Comparison of ENCODE assay signal across 10 cellular contexts in the genomic region with DNA sequence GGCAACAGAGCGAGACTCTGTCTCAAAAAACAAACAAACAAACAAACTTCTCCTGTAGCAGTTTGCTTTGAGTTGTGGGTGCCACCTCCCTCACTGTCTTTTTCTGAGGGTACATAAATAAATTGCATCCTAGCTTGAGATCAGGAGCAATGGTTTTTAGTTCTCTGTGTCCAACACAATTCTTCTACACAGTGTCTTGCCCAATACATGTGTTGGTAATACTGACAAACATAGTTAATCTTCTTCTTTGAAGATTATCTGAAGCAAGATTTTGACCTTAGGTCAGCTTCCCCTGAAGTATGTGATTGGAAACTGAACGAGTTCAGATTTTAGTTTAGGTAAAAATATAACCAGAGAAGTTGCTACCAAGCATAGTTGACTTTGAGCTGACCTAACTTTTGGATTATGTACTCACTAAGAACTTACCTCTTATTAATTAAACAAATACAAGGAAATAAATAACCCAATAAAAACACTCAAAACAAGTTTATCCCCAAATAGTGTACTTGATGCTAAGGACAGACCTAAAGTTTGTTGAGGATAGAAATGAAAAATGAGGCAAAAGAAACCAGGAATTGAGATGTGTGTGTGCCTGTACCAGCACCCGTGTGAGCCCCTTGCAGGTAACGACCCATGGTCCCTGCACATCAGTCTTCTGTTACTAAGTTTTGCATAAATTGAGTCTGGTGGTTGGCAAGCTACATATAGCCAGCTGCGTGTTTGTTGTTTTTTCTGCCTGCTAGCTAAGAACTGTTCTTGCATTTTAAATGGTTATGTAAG. TPM values are rescaled to one million over a fixed set of nuclear protein-coding genes. Genes with fewer than 3 reads are reported as not detected.
A peak's percentile ranks its signal among the peaks of the same experiment; 100 is the strongest.
DNase-seq lines count a peak whose midpoint lies in the region; ATAC-seq and TF ChIP-seq lines count a peak whose summit lies in the region.
"Had no signal": no experiment of that assay in that cellular context is flagged by ENCODE, and none has a peak within 500 bp of the region (broad histone marks: within the 10 kb centered on the region; RNA-seq: fewer than 3 reads in every experiment).

No MANE protein-coding gene starts in this region.

- no peak overlapping the region for H3K9ac ChIP-seq in H9 (ENCODE audit: extremely low read depth, insufficient read length, low read length)

- H3K23ac ChIP-seq in H9 (ENCODE audit: insufficient read length, low read depth, low read length): no peak overlapping the region

- H3K56ac ChIP-seq in H9 (ENCODE audit: insufficient read length, low read depth, low read length): no peak overlapping the region

- no peaks in the 10 kb centered on the region for H4K20me1 ChIP-seq in H9 (ENCODE audit: control insufficient read depth, insufficient read depth, insufficient read length)
- peaks cover 17% of the 10 kb centered on the region; the same call in 1 of the 2 replicates for H4K20me1 ChIP-seq in PC-9 (ENCODE audit: insufficient read depth)

- H2AFZ ChIP-seq in H9 (ENCODE audit: low read length) (no peak overlapping the region), PC-9 (no peak overlapping the region)

- H3K79me2 ChIP-seq in H9 (ENCODE audit: insufficient read depth, low read length): peaks cover 9% of the 10 kb centered on the region; the same call in 1 of the 2 replicates
- H3K79me2 ChIP-seq in PC-9 (ENCODE audit: low read depth): peaks cover 91% of the 10 kb centered on the region

- CTCF ChIA-PET in PC-9 (lab: Charles Lee): no interaction called here

- H3T11ph ChIP-seq in H9 (ENCODE audit: low read length): no peak overlapping the region

- H3K14ac ChIP-seq in H9 (ENCODE audit: insufficient read depth, low read length): no peak overlapping the region

- no peak overlapping the region for H3K4ac ChIP-seq in H9 (ENCODE audit: low read depth, low read length)

- H2BK5ac ChIP-seq in H9 (ENCODE audit: insufficient read length, low read length): no peak overlapping the region

- H3K23me2 ChIP-seq in H9 (ENCODE audit: insufficient read length, low read depth, low read length, poor library complexity, severe bottlenecking): no peaks in the 10 kb centered on the region

- no peaks in the 10 kb centered on the region for H3K36me3 ChIP-seq in KOPT-K1 (ENCODE audit: insufficient read depth, low read length)
- 0 out of 2 replicates have a peak, but pooled peaks cover 4% of the 10 kb centered on the region for H3K36me3 ChIP-seq in PC-9 (ENCODE audit: low read depth)

- H3K4me2 ChIP-seq in H9 (ENCODE audit: insufficient read depth, insufficient read length, low read length) (no peak overlapping the region), PC-9 (no peak overlapping the region)

- H3K27ac Mint-ChIP-seq in progenitor cell of endocrine pancreas: peak overlapping the region; percentile 29
- peak overlapping the region in 1 of 3 experiments; percentile 5; a peak in 1 of 7 replicates for H3K27ac Mint-ChIP-seq in H9

- H4K8ac ChIP-seq in H9 (replicated peaks; ENCODE audit: insufficient read length, low read depth, low read length): no peak overlapping the region

- no peaks in the 10 kb centered on the region for H3K27me3 ChIP-seq in H9 (ENCODE audit: insufficient read depth, low read length)
- no peaks in the 10 kb centered on the region for H3K27me3 ChIP-seq in PC-9 (ENCODE audit: insufficient read depth, low read depth)

- no peak overlapping the region for H4K5ac ChIP-seq in H9 (ENCODE audit: insufficient read length, low read depth, low read length)

- H3K4me3 Mint-ChIP-seq in progenitor cell of endocrine pancreas (ENCODE audit: low read depth): no peak overlapping the region
- H3K4me3 Mint-ChIP-seq in H9: no peak overlapping the region

- peaks cover 2% of the 10 kb centered on the region for H3K36me3 Mint-ChIP-seq in progenitor cell of endocrine pancreas (ENCODE audit: insufficient read depth)
- H3K36me3 Mint-ChIP-seq in H9 (ENCODE audit: insufficient read depth in 1 of 3, low read depth in 3 of 3): no peaks in the 10 kb centered on the region

- peaks cover 4% of the 10 kb centered on the region for H3K79me1 ChIP-seq in H9 (ENCODE audit: insufficient read depth, low read depth, low read length, poor library complexity, severe bottlenecking)

- DNase-seq in progenitor cell of endocrine pancreas (ENCODE audit: low spot score, unreplicated experiment) (no peak), H9 (no peak), PC-9 (no peak), NCI-H446 (lab: John Stamatoyannopoulos, UW) (no peak), NCI-H2029 (lab: John Stamatoyannopoulos, UW) (no peak)
- DNase-seq: GDM1, NCI-H226 had no signal

- ATAC-seq in GM19324 (IDR thresholded peaks at IDR 0.05; ENCODE audit: low FRiP score, unreplicated experiment) (peak; percentile 67), HG02798 (IDR thresholded peaks at IDR 0.05; ENCODE audit: poor library complexity, unreplicated experiment) (peak; percentile 76)

- H3K9me3 Mint-ChIP-seq in progenitor cell of endocrine pancreas (ENCODE audit: low read depth) (no peaks in the 10 kb centered on the region), H9 (no peaks in the 10 kb centered on the region)

- H3K4me1 ChIP-seq in H9 (ENCODE audit: insufficient read depth, low read length) (peaks cover 3% of the 10 kb centered on the region; the same call in 1 of the 2 replicates), PC-9 (replicated peaks; ENCODE audit: insufficient read depth) (peaks cover 65% of the 10 kb centered on the region)

- no TSS peak for BruUV-seq in PC-9 (replicated peaks; lab: Mats Ljungman, UMichigan)

- peaks cover 25% of the 10 kb centered on the region for H3F3A ChIP-seq in PC-9 (ENCODE audit: insufficient read depth, low read depth)

- no peaks in the 10 kb centered on the region for H3K9me2 ChIP-seq in PC-9 (ENCODE audit: insufficient read depth)

- H3K9me3 ChIP-seq in KOPT-K1 (ENCODE audit: insufficient read depth, low read length, poor library complexity, severe bottlenecking): no peaks in the 10 kb centered on the region
- no peaks in the 10 kb centered on the region for H3K9me3 ChIP-seq in H9 (ENCODE audit: control insufficient read depth, low read depth, low read length)
- H3K9me3 ChIP-seq in PC-9 (ENCODE audit: insufficient read depth, low read depth): no peaks in the 10 kb centered on the region

- H3K4me1 Mint-ChIP-seq in progenitor cell of endocrine pancreas (ENCODE audit: low read depth): peaks cover 75% of the 10 kb centered on the region
- peaks cover 18 to 29% of the 10 kb centered on the region in 2 experiments for H3K4me1 Mint-ChIP-seq in H9

- intact Hi-C loops in PC-9 (cut with micrococcal nuclease; ENCODE audit: unreplicated experiment): loop anchor here (5.0 kb wide), 1 partner anchor 153 kb away; a partner anchor contains a TSS

- H2AK5ac ChIP-seq in H9 (ENCODE audit: insufficient read length, low read length): no peak overlapping the region

- H4K91ac ChIP-seq in H9 (ENCODE audit: insufficient read length, low read depth, low read length): no peak overlapping the region

- no peak overlapping the region for H2BK20ac ChIP-seq in H9 (ENCODE audit: low read depth, low read length, poor library complexity, severe bottlenecking)

- POLR2A ChIA-PET in PC-9 (lab: Charles Lee; ENCODE audit: unreplicated experiment): interaction anchor here (0.6 kb wide), 1 partner anchor 8 kb away, joined by 5 read pairs; no protein-coding TSS in a partner anchor

- H2BK15ac ChIP-seq in H9 (ENCODE audit: low read depth, low read length): no peak overlapping the region

- TF ChIP-seq CTCF in progenitor cell of endocrine pancreas (IDR thresholded peaks at IDR 0.05; ENCODE audit: unreplicated experiment) (no peak), H9 (conservative IDR thresholded peaks at IDR 0.05) (no peak), PC-9 (conservative IDR thresholded peaks at IDR 0.05) (no peak)

- H2BK120ac ChIP-seq in H9 (ENCODE audit: low read depth, low read length, poor library complexity, severe bottlenecking): no peak overlapping the region

- WGBS in H9 (ENCODE audit: extremely low coverage, insufficient read length, low lambda C conversion rate): no CpG with 5 or more reads among the region's 5 CpGs

- no peak overlapping the region for H3K18ac ChIP-seq in H9 (ENCODE audit: insufficient read length, low read depth, low read length)

- H2BK12ac ChIP-seq in H9 (ENCODE audit: insufficient read length, low read depth, low read length): no peak overlapping the region

- H3K4me3 ChIP-seq in PC-9: no peak overlapping the region

- H3K27me3 Mint-ChIP-seq in progenitor cell of endocrine pancreas: no peaks in the 10 kb centered on the region
- H3K27me3 Mint-ChIP-seq in H9 (ENCODE audit: low read depth): no peaks in the 10 kb centered on the region

- H3K27ac ChIP-seq in KOPT-K1 (ENCODE audit: low read depth, low read length, poor library complexity, severe bottlenecking) (peak overlapping the region; percentile 61), H9 (ENCODE audit: insufficient read length, low read depth, low read length) (no peak overlapping the region), PC-9 (no peak overlapping the region)

RNA-seq across cellular contexts. Expression of a gene that starts 16.2 kb away (rescaled TPM):
- total RNA-seq in progenitor cell of endocrine pancreas (234 and 254 TPM in 2 replicates), H9 (2021) (130 and 133 TPM in 2 replicates), PC-9 (2021) (120 and 143 TPM in 2 replicates)
